Comparison of ENCODE assay signal across 15 cellular contexts in the genomic region with DNA sequence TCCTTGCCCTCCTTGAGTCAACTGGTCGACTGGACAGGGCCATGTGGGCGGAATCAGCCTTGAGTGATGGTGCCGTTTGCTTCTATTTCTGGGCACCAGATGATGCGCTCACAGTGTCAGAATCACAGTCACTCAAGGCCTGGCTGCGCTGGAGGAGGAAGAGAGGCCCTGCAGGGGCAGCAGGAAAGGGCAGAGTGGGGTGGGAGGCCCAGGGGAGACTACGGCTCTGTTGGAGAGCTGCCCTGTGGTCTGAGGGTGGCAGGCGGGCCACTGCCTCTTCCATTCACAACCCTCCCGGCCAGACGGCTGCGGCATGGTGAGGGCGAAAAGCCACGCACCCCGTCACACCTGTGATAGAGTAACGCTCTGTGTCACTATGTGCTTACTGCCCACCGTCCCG. TPM values are rescaled to one million over a fixed set of nuclear protein-coding genes. Genes with fewer than 3 reads are reported as not detected.
A peak's percentile ranks its signal among the peaks of the same experiment; 100 is the strongest.
DNase-seq lines count a peak whose midpoint lies in the region; ATAC-seq and TF ChIP-seq lines count a peak whose summit lies in the region.
"Had no signal": no experiment of that assay in that cellular context is flagged by ENCODE, and none has a peak within 500 bp of the region (broad histone marks: within the 10 kb centered on the region; RNA-seq: fewer than 3 reads in every experiment).

No MANE protein-coding gene starts in this region.

- H3K4me1 Mint-ChIP-seq in mesothelial cell of epicardium: no peaks in the 10 kb centered on the region
- H3K4me1 Mint-ChIP-seq: CD8-positive, alpha-beta memory T cell had no signal

- no peak for TF ChIP-seq POLR2A in breast epithelium (IDR thresholded peaks at IDR 0.05)

- H3K9ac ChIP-seq in BLaER1 treated with 17β-estradiol and CSF1 and Interleukin-3, amounts not matched to agents 10 nM and 100 nM: no peak overlapping the region
- H3K9ac ChIP-seq: GM23248 had no signal

- H3K4me1 ChIP-seq in BLaER1 treated with 17β-estradiol and CSF1 and Interleukin-3, amounts not matched to agents 10 nM and 100 nM: peaks cover 24 to 88% (median 75%) of the 10 kb centered on the region in 10 experiments
- H3K4me1 ChIP-seq in cardiac muscle cell (ENCODE audit: low read depth) (peaks cover 49% of the 10 kb centered on the region), psoas muscle (peaks cover 51% of the 10 kb centered on the region), breast epithelium (no peaks in the 10 kb centered on the region)
- H3K4me1 ChIP-seq: Caco-2 had no signal

- H3K27me3 ChIP-seq in BLaER1 treated with 17β-estradiol and CSF1 and Interleukin-3, amounts not matched to agents 10 nM and 100 nM: no peaks in the 10 kb centered on the region; a peak in 1 of 22 replicates
- H3K27me3 ChIP-seq in cardiac muscle cell (no peaks in the 10 kb centered on the region), psoas muscle (ENCODE audit: insufficient read depth in 3 of 3, low read length in 2 of 3) (no peaks in the 10 kb centered on the region), breast epithelium (no peaks in the 10 kb centered on the region)

- H3K4me2 ChIP-seq in BLaER1 treated with 17β-estradiol and CSF1 and Interleukin-3, amounts not matched to agents 10 nM and 100 nM: peak overlapping the region in 9 of 11 experiments; percentile 51 to 86 (median 77); a peak in 18 of 22 replicates

- H4K20me1 ChIP-seq in BLaER1 treated with 17β-estradiol and CSF1 and Interleukin-3, amounts not matched to agents 10 nM and 100 nM: peaks cover 0 to 10% (median 0%) of the 10 kb centered on the region in 11 experiments; a peak in 4 of 22 replicates

- 35 to 49% (median 37%) methylated on average over 16 of the region's 16 CpGs for WGBS in psoas muscle, 3 donors

- TF ChIP-seq CTCF in cardiac muscle cell (IDR thresholded peaks at IDR 0.05; ENCODE audit: low read depth, low read length) (no peak), psoas muscle (IDR thresholded peaks at IDR 0.05) (no peak), breast epithelium (IDR thresholded peaks at IDR 0.05) (no peak), mesothelial cell of epicardium (IDR thresholded peaks at IDR 0.05; ENCODE audit: unreplicated experiment) (no peak)

- no peaks in the 10 kb centered on the region for H3K27me3 Mint-ChIP-seq in mesothelial cell of epicardium (ENCODE audit: low read depth)
- H3K27me3 Mint-ChIP-seq: B cell; CD8-positive, alpha-beta memory T cell had no signal

- H3K4me3 ChIP-seq in BLaER1 treated with 17β-estradiol and CSF1 and Interleukin-3, amounts not matched to agents 10 nM and 100 nM: no peak overlapping the region
- H3K4me3 ChIP-seq in cardiac muscle cell: no peak overlapping the region
- no peak overlapping the region for H3K4me3 ChIP-seq in psoas muscle
- no peak overlapping the region for H3K4me3 ChIP-seq in breast epithelium
- H3K4me3 ChIP-seq: GM23248 had no signal

- H3K27ac ChIP-seq in BLaER1 treated with 17β-estradiol and CSF1 and Interleukin-3, amounts not matched to agents 10 nM and 100 nM: no peak overlapping the region
- H3K27ac ChIP-seq in cardiac muscle cell: peak overlapping the region; percentile 96
- H3K27ac ChIP-seq in psoas muscle: peak overlapping the region; percentile 91
- H3K27ac ChIP-seq in breast epithelium: no peak overlapping the region
- H3K27ac ChIP-seq: GM23248 had no signal

- H3K4me3 Mint-ChIP-seq in mesothelial cell of epicardium: no peak overlapping the region
- H3K4me3 Mint-ChIP-seq: B cell; CD8-positive, alpha-beta memory T cell had no signal

- H3K9me3 Mint-ChIP-seq in mesothelial cell of epicardium: no peaks in the 10 kb centered on the region
- H3K9me3 Mint-ChIP-seq: CD8-positive, alpha-beta memory T cell had no signal

- H3K9me3 ChIP-seq in BLaER1 treated with 17β-estradiol and CSF1 and Interleukin-3, amounts not matched to agents 10 nM and 100 nM (replicated peaks in 1 of 11): no peaks in the 10 kb centered on the region
- H3K9me3 ChIP-seq in cardiac muscle cell (ENCODE audit: low read depth) (no peaks in the 10 kb centered on the region), psoas muscle (no peaks in the 10 kb centered on the region), breast epithelium (no peaks in the 10 kb centered on the region)
- H3K9me3 ChIP-seq: Caco-2 had no signal

- DNase-seq in cardiac muscle cell (ENCODE audit: low read depth in 1 of 2, low spot score in 1 of 2) (no peak), left ventricle myocardium superior (peak; percentile 75), psoas muscle (peak in 1 of 2 donors; percentile 74), breast epithelium (ENCODE audit: low spot score in 2 of 2) (no peak), C1 segment of cervical spinal cord (lab: John Stamatoyannopoulos, UW) (no peak), mesothelial cell of epicardium (ENCODE audit: low spot score in 2 of 2, unreplicated experiment in 2 of 2) (no peak), NCI-H748 (lab: John Stamatoyannopoulos, UW; ENCODE audit: unreplicated experiment) (no peak)
- DNase-seq: Caco-2; CD8-positive, alpha-beta memory T cell; DND-41; GDM1; GM23248 had no signal

- intact Hi-C loops in left ventricle myocardium superior (cut with micrococcal nuclease) (no loop called here), psoas muscle (cut with DNase I) (loop anchor here in 1 of 2 donors (5.0 kb wide), 1 partner anchor 33 kb away; no protein-coding TSS in a partner anchor), breast epithelium (cut with DNase I; ENCODE audit: low total_unique reads) (no loop called here)

- H3K36me3 ChIP-seq in BLaER1 treated with 17β-estradiol and CSF1 and Interleukin-3, amounts not matched to agents 10 nM and 100 nM: no peaks in the 10 kb centered on the region; a peak in 1 of 22 replicates
- H3K36me3 ChIP-seq in cardiac muscle cell (no peaks in the 10 kb centered on the region), psoas muscle (ENCODE audit: insufficient read depth in 1 of 2, low read depth in 1 of 2) (peaks cover 0 to 18% of the 10 kb centered on the region in 2 donors), breast epithelium (no peaks in the 10 kb centered on the region)

- no peaks in the 10 kb centered on the region for H3K36me3 Mint-ChIP-seq in mesothelial cell of epicardium
- H3K36me3 Mint-ChIP-seq: CD8-positive, alpha-beta memory T cell had no signal

- ATAC-seq in left ventricle myocardium superior (peak; percentile 63), psoas muscle (peak; percentile 60 to 65 (median 62))

- no peak overlapping the region for H3K27ac Mint-ChIP-seq in mesothelial cell of epicardium
- H3K27ac Mint-ChIP-seq: B cell had no signal

RNA-seq across cellular contexts. Expression of gene PLPP7, which starts 9.8 kb away (rescaled TPM):
- total RNA-seq in cardiac muscle cell (50.3 and 52.5 TPM in 2 replicates), left ventricle myocardium superior (127 TPM), psoas muscle (100 to 1,000 TPM in 2 of 4 donors, 10 to 100 TPM in 2; 31.0 to 131 (median 94.5) TPM), breast epithelium (10 to 100 TPM in 1 of 3 donors, 1 to 10 TPM in 2; 5.0 to 14.1 (median 9.3) TPM), mesothelial cell of epicardium (0.60 to 1.1 TPM (median 0.79 TPM) in 3 replicates)
- polyA plus RNA-seq in cardiac muscle cell (36.9 and 42.5 TPM in 2 replicates), psoas muscle (100 to 1,000 TPM in 1 of 3 donors, 10 to 100 TPM in 2; 19.4 to 156 (median 90.5) TPM)
- total RNA-seq: CD8-positive, alpha-beta memory T cell; HT-29 had no signal
- polyA plus RNA-seq: CD8-positive, alpha-beta memory T cell had no signal

RNA-seq across cellular contexts. Expression of gene FAM78A, which starts 23.0 kb away (rescaled TPM):
- total RNA-seq in cardiac muscle cell (39.6 and 42.6 TPM in 2 replicates), left ventricle myocardium superior (69.1 TPM), psoas muscle (10 to 100 TPM in 3 of 4 donors, 1 to 10 TPM in 1; 6.1 to 17.6 (median 14.2) TPM), breast epithelium (1 to 10 TPM; 1.6 to 3.7 (median 2.5) TPM), mesothelial cell of epicardium (0.54 to 0.80 TPM (median 0.64 TPM) in 3 replicates)
- polyA plus RNA-seq in cardiac muscle cell (21.5 and 29.5 TPM in 2 replicates), psoas muscle (10 to 100 TPM in 1 of 3 donors, 1 to 10 TPM in 2; 4.3 to 11.5 (median 5.3) TPM)

Comparison
In these comparisons a context has a peak if more than half of its experiments do, and no peak if none do; other contexts are left out.
1. H3K27ac ChIP-seq: peak in cardiac muscle cell (single experiment) and psoas muscle (single experiment); none in BLaER1 treated with 17β-estradiol and CSF1 and Interleukin-3, amounts not matched to agents 10 nM and 100 nM (0 of 11) and breast epithelium (0 of 2).